ENCODE assay signal across 21 cellular contexts in the genomic region with DNA sequence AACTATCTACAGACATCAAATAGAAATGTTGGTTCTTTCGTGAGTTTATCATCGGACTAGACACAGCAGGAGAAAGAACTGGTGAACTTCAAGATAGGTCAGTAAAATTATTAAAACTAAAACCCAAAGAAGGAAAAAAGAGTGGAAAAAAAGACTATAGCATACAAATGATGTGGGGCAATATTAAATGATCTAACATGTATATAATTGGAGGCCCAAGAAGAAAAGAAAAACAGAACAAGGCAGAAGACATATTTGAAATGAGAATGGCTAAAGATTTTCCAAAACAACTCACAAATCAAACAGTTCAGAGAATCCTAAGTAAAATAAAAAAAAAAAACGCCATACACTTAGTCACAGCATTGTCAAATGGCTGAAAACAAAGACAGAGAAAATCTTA.
A peak's percentile ranks its signal among the peaks of the same experiment; 100 is the strongest.
DNase-seq lines count a peak whose midpoint lies in the region; ATAC-seq, FAIRE-seq and TF ChIP-seq lines count a peak whose summit lies in the region.
"Had no signal": no experiment of that assay in that cellular context is flagged by ENCODE, and none has a peak within 500 bp of the region (broad histone marks: within the 10 kb centered on the region; RNA-seq: fewer than 3 reads in every experiment).

No MANE protein-coding gene starts in this region.

- no peaks in the 10 kb centered on the region for H3K27me3 Mint-ChIP-seq in activated T-cell treated with anti-CD3 and anti-CD28 coated beads, Interleukin-2, amount 50 U/mL, for 72 hours (ENCODE audit: low read depth)
- H3K27me3 Mint-ChIP-seq: B cell; CD4-positive, alpha-beta T cell had no signal

- FAIRE-seq in K562 (lab: Jason Lieb, UNC), result peak; percentile 56
- FAIRE-seq in pancreas (lab: Jason Lieb, UNC), result peak; percentile 32
- FAIRE-seq: A549, GM12891, GM19239 had no signal

- TF ChIP-seq RAD21 in K562 (CRISPR knock-in tag; conservative IDR thresholded peaks at IDR 0.05 in 1 of 2, IDR thresholded peaks at IDR 0.05 in 1 of 2), result no peak

- no peaks in the 10 kb centered on the region for H3K9me1 ChIP-seq in K562 (ENCODE audit: control insufficient read depth, insufficient read depth, low read length)

- ATAC-seq in activated T-cell treated with anti-CD3 and anti-CD28 coated beads, Interleukin-2, amount 50 U/mL, for 72 hours (replicated peaks in 1 of 2), result no peak
- ATAC-seq in K562 (no peak), pancreas (no peak), heart left ventricle (no peak)
- ATAC-seq: A549; CD8-positive, alpha-beta T cell had no signal

- H3K27ac ChIP-seq in K562 (ENCODE audit: extremely low read depth, low read depth, low read length) (no peak overlapping the region), pancreas (no peak overlapping the region), heart left ventricle (no peak overlapping the region), testis (no peak overlapping the region)
- H3K27ac ChIP-seq: 22Rv1; A549; BLaER1 treated with 17β-estradiol and CSF1 and Interleukin-3, amounts not matched to agents 10 nM and 100 nM; C4-2B had no signal

- H3K4me2 ChIP-seq in K562 (ENCODE audit: insufficient read depth, low read length), result no peak overlapping the region
- H3K4me2 ChIP-seq: A549; BLaER1 treated with 17β-estradiol and CSF1 and Interleukin-3, amounts not matched to agents 10 nM and 100 nM had no signal

- no peak overlapping the region for H3K4me3 ChIP-seq in K562
- no peak overlapping the region for H3K4me3 ChIP-seq in pancreas
- no peak overlapping the region for H3K4me3 ChIP-seq in heart left ventricle
- no peak overlapping the region for H3K4me3 ChIP-seq in testis
- H3K4me3 ChIP-seq: A549; BLaER1 treated with 17β-estradiol and CSF1 and Interleukin-3, amounts not matched to agents 10 nM and 100 nM had no signal

- H3K4me1 ChIP-seq in K562 (replicated peaks in 1 of 2; ENCODE audit: control insufficient read depth in 2 of 2, insufficient read depth in 2 of 2, low read length in 2 of 2) (no peaks in the 10 kb centered on the region), pancreas (no peaks in the 10 kb centered on the region), heart left ventricle (no peaks in the 10 kb centered on the region), testis (no peaks in the 10 kb centered on the region)
- H3K4me1 ChIP-seq: Caco-2 had no signal

- H3K36me3 ChIP-seq in K562 (ENCODE audit: control insufficient read depth, insufficient read depth, low read length), result no peaks in the 10 kb centered on the region
- H3K36me3 ChIP-seq in pancreas, result peaks cover 0 to 4% (median 0%) of the 10 kb centered on the region in 3 donors
- no peaks in the 10 kb centered on the region for H3K36me3 ChIP-seq in heart left ventricle
- no peaks in the 10 kb centered on the region for H3K36me3 ChIP-seq in testis (ENCODE audit: low read depth, missing control alignments)

- no peak overlapping the region for H3K4me3 Mint-ChIP-seq in activated T-cell treated with anti-CD3 and anti-CD28 coated beads, Interleukin-2, amount 50 U/mL, for 72 hours
- H3K4me3 Mint-ChIP-seq: B cell; CD4-positive, alpha-beta T cell; CD8-positive, alpha-beta T cell had no signal

- TF ChIP-seq EP300 in K562 (IDR thresholded peaks at IDR 0.05; ENCODE audit: low read length), result no peak

- H3K9me3 ChIP-seq in K562 (replicated peaks; ENCODE audit: control insufficient read depth, insufficient read depth, low read depth, low read length) (no peaks in the 10 kb centered on the region), pancreas (no peaks in the 10 kb centered on the region), heart left ventricle (peaks cover 0 to 34% (median 19%) of the 10 kb centered on the region in 12 donors), testis (no peaks in the 10 kb centered on the region)

- H3K9me3 Mint-ChIP-seq in activated T-cell treated with anti-CD3 and anti-CD28 coated beads, Interleukin-2, amount 50 U/mL, for 72 hours, result peaks cover 4 to 7% of the 10 kb centered on the region in 2 donors

- no peak overlapping the region for H3K9ac ChIP-seq in K562 (ENCODE audit: insufficient read depth in 1 of 2, low read depth in 2 of 2, low read length in 2 of 2)
- H3K9ac ChIP-seq: BLaER1 treated with 17β-estradiol and CSF1 and Interleukin-3, amounts not matched to agents 10 nM and 100 nM had no signal

- no peak for DNase-seq in activated T-cell treated with anti-CD3 and anti-CD28 coated beads, Interleukin-2, amount 50 U/mL, for 72 hours
- no peak for DNase-seq in activated T-cell treated with anti-CD3 and anti-CD28 coated beads, Interleukin-2, amount 50 U/mL, for 48 hours
- DNase-seq in K562 (ENCODE audit: extremely low read depth in 1 of 4, low spot score in 3 of 4) (no peak), pancreas (no peak), heart left ventricle (no peak), testis (no peak), NCI-H446 (lab: John Stamatoyannopoulos, UW) (no peak)
- DNase-seq: AML-193; Caco-2; Calu3; CD4-positive, alpha-beta T cell; CD8-positive, alpha-beta T cell; DMS79 treated with DMSO at 0.1 percent for 48 hours; GF-D8 had no signal

- H3K27ac Mint-ChIP-seq in activated T-cell treated with anti-CD3 and anti-CD28 coated beads, Interleukin-2, amount 50 U/mL, for 72 hours, result peak overlapping the region; percentile 95
- H3K27ac Mint-ChIP-seq: B cell; CD4-positive, alpha-beta T cell; CD8-positive, alpha-beta T cell had no signal

- no peak for TF ChIP-seq CTCF in K562 (IDR thresholded peaks at IDR 0.05 in 2 of 3, conservative IDR thresholded peaks at IDR 0.05 in 1 of 3; ENCODE audit: insufficient read depth in 2 of 3, low read depth in 1 of 3, low read length in 3 of 3)
- TF ChIP-seq CTCF in pancreas (IDR thresholded peaks at IDR 0.05), result no peak
- TF ChIP-seq CTCF in heart left ventricle (IDR thresholded peaks at IDR 0.05), result no peak
- TF ChIP-seq CTCF in testis (IDR thresholded peaks at IDR 0.05), result no peak

- intact Hi-C loops in K562 (cut with micrococcal nuclease), result no loop called here
- intact Hi-C loops in pancreas (cut with DNase I), result no loop called here
- intact Hi-C loops in heart left ventricle (cut with DNase I), result no loop called here
- intact Hi-C loops in testis (cut with DNase I; ENCODE audit: low total_unique reads), result no loop called here

- no peaks in the 10 kb centered on the region for H3K27me3 ChIP-seq in K562 (ENCODE audit: control insufficient read depth in 2 of 2, insufficient read depth in 2 of 2, low read length in 2 of 2)
- no peaks in the 10 kb centered on the region for H3K27me3 ChIP-seq in pancreas
- no peaks in the 10 kb centered on the region for H3K27me3 ChIP-seq in heart left ventricle
- no peaks in the 10 kb centered on the region for H3K27me3 ChIP-seq in testis
- H3K27me3 ChIP-seq: BLaER1 treated with 17β-estradiol and CSF1 and Interleukin-3, amounts not matched to agents 10 nM and 100 nM had no signal

- WGBS in K562 (ENCODE audit: insufficient coverage, low coverage, missing lambda C conversion rate), result 0% methylated on average over 3 of the region's 3 CpGs
- 83 to 86% methylated on average over 3 of the region's 3 CpGs for WGBS in pancreas, 2 donors
- WGBS in heart left ventricle, 4 donors, result 88 to 92% (median 90%) methylated on average over 3 of the region's 3 CpGs
- WGBS in testis, 2 donors, result 87 to 95% methylated on average over 3 of the region's 3 CpGs

- H3K36me3 Mint-ChIP-seq in activated T-cell treated with anti-CD3 and anti-CD28 coated beads, Interleukin-2, amount 50 U/mL, for 72 hours (ENCODE audit: insufficient read depth in 2 of 2), result peaks cover 21 to 31% of the 10 kb centered on the region in 2 donors

- no TSS peak for BruUV-seq in K562 (replicated peaks; lab: Mats Ljungman, UMichigan)

- CTCF ChIA-PET in K562 (lab: Yijun Ruan, JAX; ENCODE audit: low intra/inter-chr PET ratio), result no interaction called here

- in situ Hi-C loops in K562 (cut with MboI), result no loop called here

- H3K4me1 Mint-ChIP-seq in activated T-cell treated with anti-CD3 and anti-CD28 coated beads, Interleukin-2, amount 50 U/mL, for 72 hours (ENCODE audit: low read depth), result no peaks in the 10 kb centered on the region
- H3K4me1 Mint-ChIP-seq: B cell had no signal

- no peaks in the 10 kb centered on the region for H3K79me2 ChIP-seq in K562 (ENCODE audit: control insufficient read depth, insufficient read depth, low read length)

- no peaks in the 10 kb centered on the region for H4K20me1 ChIP-seq in K562 (replicated peaks; ENCODE audit: control insufficient read depth, insufficient read depth, low read length)
- H4K20me1 ChIP-seq: BLaER1 treated with 17β-estradiol and CSF1 and Interleukin-3, amounts not matched to agents 10 nM and 100 nM had no signal

- TF ChIP-seq POLR2A in K562 (conservative IDR thresholded peaks at IDR 0.05) (no peak), heart left ventricle (IDR thresholded peaks at IDR 0.05) (no peak), testis (IDR thresholded peaks at IDR 0.05) (no peak)

- POLR2A ChIA-PET in K562 (lab: Yijun Ruan, JAX), result no interaction called here

- H2AFZ ChIP-seq in K562 (ENCODE audit: low read depth, low read length), result no peak overlapping the region

TF ChIP-seq in K562, 482 proteins besides CTCF, POLR2A, EP300 and RAD21:
- no peak for TF ChIP-seq POLR2AphosphoS5 (IDR thresholded peaks at IDR 0.05; ENCODE audit: control insufficient read depth, insufficient read depth, low read depth, low read length)
- TF ChIP-seq NCOA4 (IDR thresholded peaks at IDR 0.05; ENCODE audit: partially characterized antibody), result no peak
- TF ChIP-seq ZNF174 (CRISPR knock-in tag; IDR thresholded peaks at IDR 0.05), result no peak
